Comparison of ENCODE assay signal across 6 cellular contexts in the genomic region with DNA sequence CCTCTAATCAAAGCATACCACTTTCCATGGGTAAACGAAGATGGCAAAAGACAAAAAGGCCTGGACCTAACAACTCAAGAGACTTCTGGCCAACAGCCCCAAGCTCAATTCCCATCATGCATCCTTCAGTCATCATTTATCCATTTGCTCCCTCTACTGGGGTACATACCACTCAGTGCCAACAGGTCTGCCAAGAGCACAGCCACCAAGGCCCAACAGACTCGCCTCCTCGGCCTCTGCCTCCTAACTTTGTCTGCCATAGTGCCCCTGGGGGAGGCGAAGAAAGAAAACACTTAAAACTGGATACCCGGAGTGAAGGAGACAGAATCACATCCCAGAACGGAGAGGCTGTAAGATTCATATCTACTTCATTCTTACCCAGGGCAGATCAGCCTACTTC. TPM values are rescaled to one million over a fixed set of nuclear protein-coding genes. Genes with fewer than 3 reads are reported as not detected.
A peak's percentile ranks its signal among the peaks of the same experiment; 100 is the strongest.
DNase-seq lines count a peak whose midpoint lies in the region; ATAC-seq and TF ChIP-seq lines count a peak whose summit lies in the region.

No MANE protein-coding gene starts in this region.

- H3K27me3 ChIP-seq in liver (ENCODE audit: control insufficient read depth in 4 of 4, insufficient read depth in 4 of 4, low read length in 3 of 4), result no peaks in the 10 kb centered on the region

- no peak for TF ChIP-seq CTCF in liver (IDR thresholded peaks at IDR 0.05; ENCODE audit: low read depth, low read length, missing input control)

- peaks cover 73% of the 10 kb centered on the region for H3K36me3 Mint-ChIP-seq in activated T-cell treated with anti-CD3 and anti-CD28 coated beads, Interleukin-2, amount 50 U/mL, for 24 hours (ENCODE audit: low read depth)

- H3K4me3 Mint-ChIP-seq in activated T-cell treated with anti-CD3 and anti-CD28 coated beads, Interleukin-2, amount 50 U/mL, for 24 hours, result peak overlapping the region; percentile 96

- no peaks in the 10 kb centered on the region for H3K9me3 ChIP-seq in liver (ENCODE audit: control insufficient read depth in 4 of 4, low read length in 3 of 4)

- TF ChIP-seq RAD21 in liver (IDR thresholded peaks at IDR 0.05), result peak in 1 of 2 donors; percentile 19

- peaks cover 59% of the 10 kb centered on the region for H3K4me1 Mint-ChIP-seq in activated T-cell treated with anti-CD3 and anti-CD28 coated beads, Interleukin-2, amount 50 U/mL, for 24 hours (ENCODE audit: low read depth)

- ATAC-seq in GM18868 (IDR thresholded peaks at IDR 0.05; ENCODE audit: unreplicated experiment), result no peak
- ATAC-seq in GM18520 (IDR thresholded peaks at IDR 0.05; ENCODE audit: unreplicated experiment), result no peak

- peak overlapping the region; percentile 88 to 94 (median 90) for H3K4me3 ChIP-seq in liver (ENCODE audit: low read depth in 1 of 3, low read length in 3 of 3)

- H3K36me3 ChIP-seq in liver (ENCODE audit: control insufficient read depth in 4 of 4, insufficient read depth in 3 of 4, low read depth in 1 of 4, low read length in 3 of 4), result peaks cover 23 to 43% (median 34%) of the 10 kb centered on the region in 4 donors

- peak overlapping the region; percentile 39 to 75 for H3K9ac ChIP-seq in liver (ENCODE audit: low read depth in 1 of 2, low read length in 2 of 2)

- peak overlapping the region; percentile 89 for H3K27ac Mint-ChIP-seq in activated T-cell treated with anti-CD3 and anti-CD28 coated beads, Interleukin-2, amount 50 U/mL, for 24 hours

- WGBS in liver, result 55% methylated on average over 6 of the region's 6 CpGs

- H3K27ac ChIP-seq in liver (ENCODE audit: low read depth in 1 of 2, low read length in 2 of 2), result no peak overlapping the region

- no peaks in the 10 kb centered on the region for H3K9me3 Mint-ChIP-seq in activated T-cell treated with anti-CD3 and anti-CD28 coated beads, Interleukin-2, amount 50 U/mL, for 24 hours

- peaks cover 0 to 23% (median 16%) of the 10 kb centered on the region in 4 donors for H3K4me1 ChIP-seq in liver (ENCODE audit: control insufficient read depth in 4 of 4, insufficient read depth in 4 of 4, low read length in 3 of 4)

- H3K27me3 Mint-ChIP-seq in activated T-cell treated with anti-CD3 and anti-CD28 coated beads, Interleukin-2, amount 50 U/mL, for 24 hours, result no peaks in the 10 kb centered on the region

- DNase-seq in activated T-cell treated with anti-CD3 and anti-CD28 coated beads, Interleukin-2, amount 50 U/mL, for 24 hours, result peak; percentile 46
- DNase-seq in activated T-cell treated with anti-CD3 and anti-CD28 coated beads for 4 hours, result no peak
- peak; percentile 66 for DNase-seq in activated CD8-positive, alpha-beta memory T cell treated with anti-CD3 and anti-CD28 coated beads, Interleukin-2, amount 50 U/mL, for 48 hours

TF ChIP-seq in liver, 16 proteins besides CTCF, POLR2A, EP300 and RAD21:
- TF ChIP-seq MAX (IDR thresholded peaks at IDR 0.05), result no peak
- TF ChIP-seq TAF1 (conservative IDR thresholded peaks at IDR 0.05), result no peak
- TF ChIP-seq YY1 (IDR thresholded peaks at IDR 0.05), result no peak
- TF ChIP-seq HNF4G (IDR thresholded peaks at IDR 0.05), result no peak
- TF ChIP-seq, protein P1, sequence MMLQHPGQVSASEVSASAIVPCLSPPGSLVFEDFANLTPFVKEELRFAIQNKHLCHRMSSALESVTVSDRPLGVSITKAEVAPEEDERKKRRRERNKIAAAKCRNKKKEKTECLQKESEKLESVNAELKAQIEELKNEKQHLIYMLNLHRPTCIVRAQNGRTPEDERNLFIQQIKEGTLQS (IDR thresholded peaks at IDR 0.05), result no peak
- no peak for TF ChIP-seq SP1 (IDR thresholded peaks at IDR 0.05)
- no peak for TF ChIP-seq FOXA1 (IDR thresholded peaks at IDR 0.05)
- TF ChIP-seq GABPA (IDR thresholded peaks at IDR 0.05 in 1 of 2, conservative IDR thresholded peaks at IDR 0.05 in 1 of 2), result no peak
- TF ChIP-seq, protein P2, sequence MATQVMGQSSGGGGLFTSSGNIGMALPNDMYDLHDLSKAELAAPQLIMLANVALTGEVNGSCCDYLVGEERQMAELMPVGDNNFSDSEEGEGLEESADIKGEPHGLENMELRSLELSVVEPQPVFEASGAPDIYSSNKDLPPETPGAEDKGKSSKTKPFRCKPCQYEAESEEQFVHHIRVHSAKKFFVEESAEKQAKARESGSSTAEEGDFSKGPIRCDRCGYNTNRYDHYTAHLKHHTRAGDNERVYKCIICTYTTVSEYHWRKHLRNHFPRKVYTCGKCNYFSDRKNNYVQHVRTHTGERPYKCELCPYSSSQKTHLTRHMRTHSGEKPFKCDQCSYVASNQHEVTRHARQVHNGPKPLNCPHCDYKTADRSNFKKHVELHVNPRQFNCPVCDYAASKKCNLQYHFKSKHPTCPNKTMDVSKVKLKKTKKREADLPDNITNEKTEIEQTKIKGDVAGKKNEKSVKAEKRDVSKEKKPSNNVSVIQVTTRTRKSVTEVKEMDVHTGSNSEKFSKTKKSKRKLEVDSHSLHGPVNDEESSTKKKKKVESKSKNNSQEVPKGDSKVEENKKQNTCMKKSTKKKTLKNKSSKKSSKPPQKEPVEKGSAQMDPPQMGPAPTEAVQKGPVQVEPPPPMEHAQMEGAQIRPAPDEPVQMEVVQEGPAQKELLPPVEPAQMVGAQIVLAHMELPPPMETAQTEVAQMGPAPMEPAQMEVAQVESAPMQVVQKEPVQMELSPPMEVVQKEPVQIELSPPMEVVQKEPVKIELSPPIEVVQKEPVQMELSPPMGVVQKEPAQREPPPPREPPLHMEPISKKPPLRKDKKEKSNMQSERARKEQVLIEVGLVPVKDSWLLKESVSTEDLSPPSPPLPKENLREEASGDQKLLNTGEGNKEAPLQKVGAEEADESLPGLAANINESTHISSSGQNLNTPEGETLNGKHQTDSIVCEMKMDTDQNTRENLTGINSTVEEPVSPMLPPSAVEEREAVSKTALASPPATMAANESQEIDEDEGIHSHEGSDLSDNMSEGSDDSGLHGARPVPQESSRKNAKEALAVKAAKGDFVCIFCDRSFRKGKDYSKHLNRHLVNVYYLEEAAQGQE (IDR thresholded peaks at IDR 0.05), result no peak
- no peak for TF ChIP-seq FOXA2 (IDR thresholded peaks at IDR 0.05)
- TF ChIP-seq, protein P3, sequence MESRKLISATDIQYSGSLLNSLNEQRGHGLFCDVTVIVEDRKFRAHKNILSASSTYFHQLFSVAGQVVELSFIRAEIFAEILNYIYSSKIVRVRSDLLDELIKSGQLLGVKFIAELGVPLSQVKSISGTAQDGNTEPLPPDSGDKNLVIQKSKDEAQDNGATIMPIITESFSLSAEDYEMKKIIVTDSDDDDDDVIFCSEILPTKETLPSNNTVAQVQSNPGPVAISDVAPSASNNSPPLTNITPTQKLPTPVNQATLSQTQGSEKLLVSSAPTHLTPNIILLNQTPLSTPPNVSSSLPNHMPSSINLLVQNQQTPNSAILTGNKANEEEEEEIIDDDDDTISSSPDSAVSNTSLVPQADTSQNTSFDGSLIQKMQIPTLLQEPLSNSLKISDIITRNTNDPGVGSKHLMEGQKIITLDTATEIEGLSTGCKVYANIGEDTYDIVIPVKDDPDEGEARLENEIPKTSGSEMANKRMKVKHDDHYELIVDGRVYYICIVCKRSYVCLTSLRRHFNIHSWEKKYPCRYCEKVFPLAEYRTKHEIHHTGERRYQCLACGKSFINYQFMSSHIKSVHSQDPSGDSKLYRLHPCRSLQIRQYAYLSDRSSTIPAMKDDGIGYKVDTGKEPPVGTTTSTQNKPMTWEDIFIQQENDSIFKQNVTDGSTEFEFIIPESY (IDR thresholded peaks at IDR 0.05), result no peak
- TF ChIP-seq HNF4A (conservative IDR thresholded peaks at IDR 0.05), result no peak
- TF ChIP-seq NR2F2 (IDR thresholded peaks at IDR 0.05), result no peak
- no peak for TF ChIP-seq JUND (IDR thresholded peaks at IDR 0.05)
- TF ChIP-seq EGR1 (IDR thresholded peaks at IDR 0.05; ENCODE audit: low read depth in 2 of 2), result no peak
- TF ChIP-seq RXRA (IDR thresholded peaks at IDR 0.05), result no peak

RNA-seq across cellular contexts. Expression of gene HYOU1, which starts 1.1 kb away (rescaled TPM):
- 100 to 1,000 TPM in 1 of 2 donors, 10 to 100 TPM in 1; 46.3 to 270 TPM for total RNA-seq in liver
- polyA plus RNA-seq in liver, result 100 to 1,000 TPM in 1 of 2 donors, 10 to 100 TPM in 1; 41.6 to 191 TPM

RNA-seq across cellular contexts. Expression of gene VPS11, which starts 11.7 kb away (rescaled TPM):
- total RNA-seq in liver, result 10 to 100 TPM; 12.9 to 17.4 TPM
- 10 to 100 TPM in 1 of 2 donors, 1 to 10 TPM in 1; 7.2 to 11.5 TPM for polyA plus RNA-seq in liver

RNA-seq across cellular contexts. Expression of gene SLC37A4, which starts 25.2 kb away (rescaled TPM):
- total RNA-seq in liver, result 100 to 1,000 TPM in 1 of 2 donors, 10 to 100 TPM in 1; 62.7 to 184 TPM
- polyA plus RNA-seq in liver, result 10 to 100 TPM; 93.8 to 98.7 TPM

RNA-seq across cellular contexts. Expression of gene HMBS, which starts 28.8 kb away (rescaled TPM):
- total RNA-seq in liver, result 100 to 1,000 TPM in 1 of 2 donors, 10 to 100 TPM in 1; 10.5 to 224 TPM
- 10 to 100 TPM; 21.2 to 32.2 TPM for polyA plus RNA-seq in liver

RNA-seq across cellular contexts. Expression of gene TRAPPC4, which starts 37.3 kb away (rescaled TPM):
- 10 to 100 TPM; 32.8 to 35.7 TPM for total RNA-seq in liver
- 10 to 100 TPM; 21.1 to 32.1 TPM for polyA plus RNA-seq in liver
